In the genomic region with DNA sequence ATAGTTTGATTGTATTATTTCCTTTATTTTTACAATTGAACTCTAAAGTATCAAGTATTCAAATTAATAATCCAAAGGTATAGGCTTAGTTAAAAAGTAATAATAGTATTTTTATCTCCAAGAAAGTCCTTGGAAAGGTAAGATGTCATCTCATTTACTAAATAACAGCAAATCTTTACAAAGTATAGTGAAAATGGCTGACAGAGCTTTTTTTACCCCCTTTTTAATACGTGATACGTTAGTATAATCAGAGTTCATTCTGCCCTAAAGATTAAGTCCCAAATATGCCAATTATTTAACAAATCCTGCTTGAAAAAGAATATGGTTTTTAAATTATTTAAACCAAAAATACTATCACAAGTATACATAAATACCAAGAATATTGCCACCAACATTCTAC, we compare ENCODE assay signal across 17 cellular contexts. TPM values are rescaled to one million over a fixed set of nuclear protein-coding genes. Genes with fewer than 3 reads are reported as not detected.
DNase-seq lines count a peak whose midpoint lies in the region; ATAC-seq, FAIRE-seq and TF ChIP-seq lines count a peak whose summit lies in the region.
"Had no signal": no experiment of that assay in that cellular context is flagged by ENCODE, and none has a peak within 500 bp of the region (broad histone marks: within the 10 kb centered on the region; RNA-seq: fewer than 3 reads in every experiment).

No MANE protein-coding gene starts in this region.

- no peak overlapping the region for H2AK9ac ChIP-seq in IMR-90 (replicated peaks; ENCODE audit: low read depth, low read length, poor library complexity)

- TF ChIP-seq POLR2A in A549 (IDR thresholded peaks at IDR 0.05; ENCODE audit: low read length): no peak
- TF ChIP-seq POLR2A in IMR-90 (IDR thresholded peaks at IDR 0.05; ENCODE audit: low read depth, low read length): no peak
- TF ChIP-seq POLR2A in gastrocnemius medialis (IDR thresholded peaks at IDR 0.05): no peak

- in situ Hi-C loops in IMR-90 (cut with MboI; ENCODE audit: low sequenced_read_pairs): no loop called here
- in situ Hi-C loops in gastrocnemius medialis (cut with MboI; ENCODE audit: low sequenced_read_pairs in 4 of 4): no loop called here

- peaks cover 48% of the 10 kb centered on the region for H3K4me1 Mint-ChIP-seq in activated B cell treated with CpG ODN at 0.5 μM for 24 hours

- 96% methylated on average over 2 of the region's 2 CpGs for WGBS in A549 (ENCODE audit: missing lambda C conversion rate)
- WGBS in IMR-90 (ENCODE audit: extremely low coverage in 2 of 2, insufficient read length in 1 of 2), 2 experiments: no CpG with 5 or more reads among the region's 2 CpGs

- no peaks in the 10 kb centered on the region for H3K27me3 ChIP-seq in IMR-90 (ENCODE audit: control insufficient read depth, insufficient read depth, low read length)
- no peaks in the 10 kb centered on the region for H3K27me3 ChIP-seq in gastrocnemius medialis
- H3K27me3 ChIP-seq: BLaER1 treated with 17β-estradiol and CSF1 and Interleukin-3, amounts not matched to agents 10 nM and 100 nM had no signal

- ATAC-seq in A549 (no peak), IMR-90 (ENCODE audit: low read depth) (no peak), activated B cell treated with CpG ODN at 0.5 μM for 24 hours (ENCODE audit: low read depth) (no peak), GM21381 (IDR thresholded peaks at IDR 0.05; ENCODE audit: unreplicated experiment) (no peak), gastrocnemius medialis (no peak)
- ATAC-seq: CD8-positive, alpha-beta T cell; GM12878 had no signal

- peaks cover 44% of the 10 kb centered on the region for H3K36me3 Mint-ChIP-seq in activated B cell treated with CpG ODN at 0.5 μM for 24 hours (ENCODE audit: low read depth)

- no peak overlapping the region for H2BK15ac ChIP-seq in IMR-90 (ENCODE audit: low read depth, low read length)

- H3K9me1 ChIP-seq in IMR-90 (ENCODE audit: insufficient read depth, low read length): no peaks in the 10 kb centered on the region

- no peaks in the 10 kb centered on the region for H4K20me1 ChIP-seq in IMR-90 (ENCODE audit: insufficient read depth, low read length)

- no peak overlapping the region for H3K4me3 Mint-ChIP-seq in activated B cell treated with CpG ODN at 0.5 μM for 24 hours
- H3K4me3 Mint-ChIP-seq: CD8-positive, alpha-beta T cell had no signal

- H3K9me3 Mint-ChIP-seq in activated B cell treated with CpG ODN at 0.5 μM for 24 hours: no peaks in the 10 kb centered on the region
- H3K9me3 Mint-ChIP-seq: CD8-positive, alpha-beta T cell had no signal

- no peaks in the 10 kb centered on the region for H3K4me1 ChIP-seq in A549
- no peaks in the 10 kb centered on the region for H3K4me1 ChIP-seq in IMR-90 (ENCODE audit: control insufficient read depth, insufficient read depth, low read length)
- peaks cover 9 to 18% of the 10 kb centered on the region in 2 donors for H3K4me1 ChIP-seq in gastrocnemius medialis

- H2BK120ac ChIP-seq in IMR-90 (ENCODE audit: low read depth, low read length): no peak overlapping the region

- FAIRE-seq in A204.1 (lab: Jason Lieb, UNC) (peak; percentile 53), A549 (lab: Jason Lieb, UNC) (no peak)
- FAIRE-seq: GM12878, GM19239 had no signal

- TF ChIP-seq RAD21 in A549 (conservative IDR thresholded peaks at IDR 0.05 in 1 of 2, IDR thresholded peaks at IDR 0.05 in 1 of 2) (no peak), IMR-90 (IDR thresholded peaks at IDR 0.05; ENCODE audit: low read length) (no peak)

- no peak for TF ChIP-seq EP300 in A549 (IDR thresholded peaks at IDR 0.05)

- H3K4me3 ChIP-seq in A549: no peak overlapping the region
- H3K4me3 ChIP-seq in IMR-90 (ENCODE audit: insufficient read depth, low read depth, low read length): no peak overlapping the region
- H3K4me3 ChIP-seq in gastrocnemius medialis: no peak overlapping the region
- H3K4me3 ChIP-seq: BLaER1 treated with 17β-estradiol and CSF1 and Interleukin-3, amounts not matched to agents 10 nM and 100 nM; GM12878; GM23248 had no signal

- H3K14ac ChIP-seq in IMR-90 (replicated peaks; ENCODE audit: low read depth, low read length): no peak overlapping the region

- H3K9ac ChIP-seq in IMR-90 (ENCODE audit: low read depth, low read length): no peak overlapping the region
- H3K9ac ChIP-seq: BLaER1 treated with 17β-estradiol and CSF1 and Interleukin-3, amounts not matched to agents 10 nM and 100 nM; GM23248 had no signal

- no peak for DNase-seq in A549 (ENCODE audit: low read depth in 1 of 2, low spot score in 1 of 2)
- DNase-seq in IMR-90: no peak
- no peak for DNase-seq in activated B cell treated with CpG ODN at 0.5 μM for 24 hours
- DNase-seq in HuH-7 (ENCODE audit: low spot score): no peak
- DNase-seq in gastrocnemius medialis: no peak
- DNase-seq: Calu3; CD8-positive, alpha-beta T cell; DND-41; EL; GM23248; HCEC 1CT had no signal

- H3K9me3 ChIP-seq in A549 (no peaks in the 10 kb centered on the region), IMR-90 (ENCODE audit: control insufficient read depth, insufficient read depth, low read length) (no peaks in the 10 kb centered on the region), gastrocnemius medialis (no peaks in the 10 kb centered on the region)
- H3K9me3 ChIP-seq: BLaER1 treated with 17β-estradiol and CSF1 and Interleukin-3, amounts not matched to agents 10 nM and 100 nM had no signal

- H2BK20ac ChIP-seq in IMR-90 (ENCODE audit: low read depth, low read length): no peak overlapping the region

- peaks cover 17 to 19% of the 10 kb centered on the region in 2 experiments for H3K79me1 ChIP-seq in IMR-90 (ENCODE audit: low read depth in 1 of 2, low read length in 2 of 2)

- no peak overlapping the region for H3K18ac ChIP-seq in IMR-90 (ENCODE audit: low read depth, low read length)

- H3K27ac Mint-ChIP-seq in activated B cell treated with CpG ODN at 0.5 μM for 24 hours: peak overlapping the region; percentile 18

- no peak overlapping the region for H3K23ac ChIP-seq in IMR-90 (ENCODE audit: low read depth, low read length)

- H3K4ac ChIP-seq in IMR-90 (ENCODE audit: low read depth, low read length): no peak overlapping the region

- no peak overlapping the region for H2AK5ac ChIP-seq in IMR-90 (ENCODE audit: low read depth, low read length)

- dilution Hi-C loops in IMR-90 (cut with HindIII; ENCODE audit: low sequenced_read_pairs, unreplicated experiment): no loop called here

- H3K27ac ChIP-seq in A549 (no peak overlapping the region), IMR-90 (ENCODE audit: insufficient read depth, low read length) (no peak overlapping the region), gastrocnemius medialis (no peak overlapping the region)
- H3K27ac ChIP-seq: BLaER1 treated with 17β-estradiol and CSF1 and Interleukin-3, amounts not matched to agents 10 nM and 100 nM; GM23248; HL-60 had no signal

- no peaks in the 10 kb centered on the region for H3K27me3 Mint-ChIP-seq in activated B cell treated with CpG ODN at 0.5 μM for 24 hours

- no peak overlapping the region for H3K56ac ChIP-seq in IMR-90 (ENCODE audit: extremely low read depth, insufficient read depth, low read length)

- TF ChIP-seq CTCF in A549 (IDR thresholded peaks at IDR 0.05) (no peak), IMR-90 (conservative IDR thresholded peaks at IDR 0.05; ENCODE audit: low read depth, low read length) (no peak), activated B cell treated with CpG ODN at 0.5 μM for 24 hours (IDR thresholded peaks at IDR 0.05) (no peak), gastrocnemius medialis (IDR thresholded peaks at IDR 0.05 in 4 of 5, conservative IDR thresholded peaks at IDR 0.05 in 1 of 5) (no peak)

- POLR2A ChIA-PET in A549 (lab: Yijun Ruan, JAX): no interaction called here
- POLR2A ChIA-PET in IMR-90 (lab: Charles Lee; ENCODE audit: unreplicated experiment): no interaction called here
- POLR2A ChIA-PET in activated B cell treated with CpG ODN at 0.5 μM for 24 hours (lab: Charles Lee): interaction anchor here (1.1 to 2.9 kb wide), 2 partner anchors 12 to 19 kb away, joined by 3 to 18 read pairs; partner anchors contain the start of gene CBLB

- H4K5ac ChIP-seq in IMR-90 (ENCODE audit: low read depth, low read length): no peak overlapping the region

- H2BK5ac ChIP-seq in IMR-90 (ENCODE audit: low read depth, low read length, poor library complexity, severe bottlenecking): no peak overlapping the region

- no peak overlapping the region for H2AFZ ChIP-seq in IMR-90 (replicated peaks; ENCODE audit: low read length, poor library complexity)
- H2AFZ ChIP-seq: GM23248 had no signal

- intact Hi-C loops in IMR-90 (cut with micrococcal nuclease) (no loop called here), activated B cell treated with CpG ODN at 0.5 μM for 24 hours (cut with micrococcal nuclease) (no loop called here), gastrocnemius medialis (cut with DNase I; ENCODE audit: low total_unique reads) (no loop called here)

- H4K8ac ChIP-seq in IMR-90 (ENCODE audit: low read depth in 2 of 2, low read length in 2 of 2): no peak overlapping the region

- BruUV-seq in IMR-90 (replicated peaks; lab: Mats Ljungman, UMichigan): no TSS peak

- H4K91ac ChIP-seq in IMR-90 (ENCODE audit: insufficient read depth, low read depth, low read length): no peak overlapping the region

- CTCF ChIA-PET in A549 (lab: Yijun Ruan, JAX) (no interaction called here), IMR-90 (lab: Yijun Ruan, JAX) (no interaction called here), activated B cell treated with CpG ODN at 0.5 μM for 24 hours (lab: Charles Lee) (no interaction called here)

- peaks cover 6% of the 10 kb centered on the region for H3K36me3 ChIP-seq in IMR-90 (ENCODE audit: control insufficient read depth, insufficient read depth, low read length)
- H3K36me3 ChIP-seq in gastrocnemius medialis: peaks cover 0 to 19% of the 10 kb centered on the region in 2 donors

- H3K4me2 ChIP-seq in A549 (no peak overlapping the region), IMR-90 (ENCODE audit: low read depth, low read length) (no peak overlapping the region)
- H3K4me2 ChIP-seq: BLaER1 treated with 17β-estradiol and CSF1 and Interleukin-3, amounts not matched to agents 10 nM and 100 nM had no signal

TF ChIP-seq in A549, 52 proteins besides CTCF, POLR2A, EP300 and RAD21:
- TF ChIP-seq RFX5 (IDR thresholded peaks at IDR 0.05) (no peak), MAFK (IDR thresholded peaks at IDR 0.05; ENCODE audit: partially characterized antibody) (peak; percentile 53)
TF ChIP-seq in A549: peak in this region for 1.

TF ChIP-seq in IMR-90, 13 proteins besides CTCF, POLR2A, EP300 and RAD21:
- TF ChIP-seq MAFK (IDR thresholded peaks at IDR 0.05; ENCODE audit: low read depth, low read length): peak; percentile 55
- no peak for TF ChIP-seq NFE2L2 (IDR thresholded peaks at IDR 0.05; ENCODE audit: low read depth, low read length)
TF ChIP-seq in IMR-90: peak in this region for 1.

RNA-seq across cellular contexts. Expression of gene CBLB, which starts 12.2 kb away (rescaled TPM):
- polyA plus RNA-seq in A549 (2011; rRNA removed) (16.2 and 17.1 TPM in 2 replicates), A549 (2017; fragmentation: RNase III; extraction: RNeasy Plus Mini Kit Qiagen cat#74134 plus additional on column Dnase treatment) (4.8 to 7.4 TPM (median 6.8 TPM) in 3 replicates), IMR-90 (2012; rRNA removed) (10.1 and 10.2 TPM in 2 replicates)
- polyA plus RNA-seq in A549 (2012; cell fraction: cytosol; rRNA removed): 2.5 and 2.7 TPM in 2 replicates
- polyA plus RNA-seq in A549 (2012; cell fraction: nucleus; rRNA removed): 3.6 and 5.1 TPM in 2 replicates
- polyA minus RNA-seq in A549 (2011; rRNA and poly(A)+ RNA removed): 16.5 and 17.9 TPM in 2 replicates
- total RNA-seq in IMR-90 (2012; rRNA removed) (20.1 and 28.6 TPM in 2 replicates), activated B cell treated with CpG ODN at 0.5 μM for 24 hours (69.2 and 78.1 TPM in 2 replicates), gastrocnemius medialis (10 to 100 TPM; 14.8 to 46.4 (median 21.6) TPM)
- polyA plus RNA-seq in IMR-90 (2012; cell fraction: cytosol; rRNA removed): 2.7 and 5.9 TPM in 2 replicates
- 7.1 and 45.1 TPM in 2 replicates for polyA plus RNA-seq in IMR-90 (2012; cell fraction: nucleus; rRNA removed; ENCODE audit: low replicate concordance)
